Comparison of ENCODE assay signal across 1 cellular context in genomic region chr6:13480631-13481501, GRCh38.
TF ChIP-seq lines count a peak whose summit lies in the region.

No MANE protein-coding gene starts in this region.

TF ChIP-seq in HEK293, 187 proteins besides CTCF, POLR2A, EP300 and RAD21 (continued from another document):
- TF ChIP-seq ZNF174 (tag by site-specific recombination; IDR thresholded peaks at IDR 0.05) (no peak), PRDM1 (tag by site-specific recombination; IDR thresholded peaks at IDR 0.05) (peak; percentile 77)
